1 cellular context compared by ENCODE assay signal in genomic region chr15:73617910-73618309, GRCh38.
TF ChIP-seq lines count a peak whose summit lies in the region.

No MANE protein-coding gene starts in this region.

TF ChIP-seq in H1, 55 proteins besides CTCF, POLR2A, EP300 and RAD21 (continued from another document):
- TF ChIP-seq MAFK (IDR thresholded peaks at IDR 0.05; ENCODE audit: low read depth, low read length) = no peak
- no peak for TF ChIP-seq TAF7 (optimal IDR thresholded peaks at IDR 0.05; ENCODE audit: borderline replicate concordance, low read depth, low read length)
- no peak for TF ChIP-seq PHF8 (conservative IDR thresholded peaks at IDR 0.05; ENCODE audit: low read depth, low read length)
- no peak for TF ChIP-seq SIRT6 (IDR thresholded peaks at IDR 0.05; ENCODE audit: low read length)
